ENCODE assay signal across 8 cellular contexts in the genomic region with DNA sequence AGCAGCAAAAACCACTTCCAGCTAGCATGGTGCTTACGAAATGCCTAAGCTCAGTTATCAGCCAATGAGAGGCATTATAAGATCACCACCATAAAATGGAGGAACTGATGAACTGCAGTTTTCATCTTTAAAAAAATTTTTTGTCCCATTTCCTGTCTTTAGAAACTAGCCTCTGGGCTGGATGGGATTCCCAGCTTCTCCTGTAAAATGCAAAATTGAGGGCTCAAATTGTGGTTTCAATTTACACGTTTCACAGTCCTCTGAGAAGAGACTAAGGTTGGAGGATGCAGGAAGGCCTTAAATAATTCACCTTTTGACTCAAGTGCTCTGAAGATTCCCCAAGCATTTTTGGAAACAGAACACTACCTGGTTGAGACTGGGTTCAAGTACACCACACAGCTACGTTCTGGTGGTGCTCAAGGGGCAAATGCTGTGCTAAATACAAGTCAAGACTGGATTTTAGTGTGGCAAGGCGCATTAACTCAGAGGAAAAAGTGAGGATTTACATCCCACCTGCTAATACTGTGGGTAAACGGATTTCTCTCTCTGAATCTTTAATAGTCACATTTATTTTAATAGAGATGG. TPM values are rescaled to one million over a fixed set of nuclear protein-coding genes. Genes with fewer than 3 reads are reported as not detected.
A peak's percentile ranks its signal among the peaks of the same experiment; 100 is the strongest.
DNase-seq lines count a peak whose midpoint lies in the region; ATAC-seq and TF ChIP-seq lines count a peak whose summit lies in the region.

No MANE protein-coding gene starts in this region.

- peak overlapping the region; percentile 79 for H3K4me3 ChIP-seq in A673 (ENCODE audit: low read depth, low read length, poor library complexity, severe bottlenecking)
- H3K4me3 ChIP-seq in GM12864 (ENCODE audit: low read depth, low read length), result peak overlapping the region; percentile 91
- peak overlapping the region; percentile 61 for H3K4me3 ChIP-seq in mucosa of stomach (ENCODE audit: low read length)

- DNase-seq in A673 (ENCODE audit: low spot score), result peak; percentile 10
- no peak for DNase-seq in GM12864 (ENCODE audit: low read depth)
- peak; percentile 59 for DNase-seq in RKO (ENCODE audit: low spot score)
- peak; percentile 11 for DNase-seq in dermis blood vessel endothelial cell
- DNase-seq in islet precursor cell, result no peak

- no TSS peak for BruUV-seq in A673 (replicated peaks; lab: Mats Ljungman, UMichigan)

- intact Hi-C loops in A673 (cut with micrococcal nuclease; ENCODE audit: unreplicated experiment), result loop anchor here (5.0 to 10.0 kb wide), 2 partner anchors 118 to 389 kb away; a partner anchor contains a TSS

- peaks cover 6% of the 10 kb centered on the region for H3K9me3 ChIP-seq in A673 (ENCODE audit: low read depth, low read length, poor library complexity, severe bottlenecking)
- H3K9me3 ChIP-seq in mucosa of stomach (ENCODE audit: control insufficient read depth, low read length), result no peaks in the 10 kb centered on the region

- H3K9ac ChIP-seq in mucosa of stomach (ENCODE audit: low read length), result peak overlapping the region; percentile 91

- ATAC-seq in GM19452 (IDR thresholded peaks at IDR 0.05; ENCODE audit: unreplicated experiment) (no peak), GM18498 (IDR thresholded peaks at IDR 0.05; ENCODE audit: unreplicated experiment) (no peak)

- H3K36me3 ChIP-seq in A673 (ENCODE audit: insufficient read depth, low read length, poor library complexity, severe bottlenecking) (peaks cover 4% of the 10 kb centered on the region), mucosa of stomach (ENCODE audit: control insufficient read depth, insufficient read depth, low read length) (no peaks in the 10 kb centered on the region)

- TF ChIP-seq CTCF in A673 (conservative IDR thresholded peaks at IDR 0.05; ENCODE audit: low read depth, low read length), result no peak
- TF ChIP-seq CTCF in GM12864 (IDR thresholded peaks at IDR 0.05; ENCODE audit: low read depth, low read length, missing control alignments), result no peak

- H3K27ac ChIP-seq in A673 (ENCODE audit: low read depth, low read length, poor library complexity, severe bottlenecking), result peak overlapping the region; percentile 92

- H3K4me1 ChIP-seq in A673 (ENCODE audit: insufficient read depth, low read length, poor library complexity, severe bottlenecking) (no peaks in the 10 kb centered on the region), mucosa of stomach (ENCODE audit: control insufficient read depth, insufficient read depth, low read length) (no peaks in the 10 kb centered on the region)

- CTCF ChIA-PET in A673 (lab: Charles Lee), result interaction anchor here (0.6 kb wide), 1 partner anchor 67 kb away, joined by 4 read pairs; no protein-coding TSS in a partner anchor

- POLR2A ChIA-PET in A673 (lab: Charles Lee; ENCODE audit: low non-redundant PET), result no interaction called here

- H3K27me3 ChIP-seq in A673 (replicated peaks; ENCODE audit: insufficient read depth, low read depth, low read length, poor library complexity) (no peaks in the 10 kb centered on the region), mucosa of stomach (ENCODE audit: control insufficient read depth, insufficient read depth, low read length) (no peaks in the 10 kb centered on the region)

RNA-seq across cellular contexts. Expression of a gene that starts 0.9 kb away (rescaled TPM):
- total RNA-seq in A673 (2021) (5.8 and 6.7 TPM in 2 replicates), dermis blood vessel endothelial cell (6.1 and 6.5 TPM in 2 replicates)

RNA-seq across cellular contexts. Expression of a gene that starts 35.0 kb away (rescaled TPM):
- total RNA-seq in A673 (2021) (20.6 and 21.9 TPM in 2 replicates), dermis blood vessel endothelial cell (23.1 and 26.9 TPM in 2 replicates)

Comparison
In these comparisons a context has a peak if more than half of its experiments do, and no peak if none do; other contexts are left out.
1. DNase-seq: peak in A673 (single experiment), RKO (single experiment) and dermis blood vessel endothelial cell (single experiment); none in GM12864 (single experiment) and islet precursor cell (single experiment).
2. Peak in every context shown above with its lines, with median percentiles within 50 percentile points of each other: H3K4me3 ChIP-seq.